ENCODE assay signal across 2 cellular contexts in genomic region chr4:8272472-8273428, GRCh38.
TF ChIP-seq lines count a peak whose summit lies in the region.

No MANE protein-coding gene starts in this region.

TF ChIP-seq in H1, 55 proteins besides CTCF, POLR2A, EP300 and RAD21 (continued from another document):
- TF ChIP-seq, protein P1, sequence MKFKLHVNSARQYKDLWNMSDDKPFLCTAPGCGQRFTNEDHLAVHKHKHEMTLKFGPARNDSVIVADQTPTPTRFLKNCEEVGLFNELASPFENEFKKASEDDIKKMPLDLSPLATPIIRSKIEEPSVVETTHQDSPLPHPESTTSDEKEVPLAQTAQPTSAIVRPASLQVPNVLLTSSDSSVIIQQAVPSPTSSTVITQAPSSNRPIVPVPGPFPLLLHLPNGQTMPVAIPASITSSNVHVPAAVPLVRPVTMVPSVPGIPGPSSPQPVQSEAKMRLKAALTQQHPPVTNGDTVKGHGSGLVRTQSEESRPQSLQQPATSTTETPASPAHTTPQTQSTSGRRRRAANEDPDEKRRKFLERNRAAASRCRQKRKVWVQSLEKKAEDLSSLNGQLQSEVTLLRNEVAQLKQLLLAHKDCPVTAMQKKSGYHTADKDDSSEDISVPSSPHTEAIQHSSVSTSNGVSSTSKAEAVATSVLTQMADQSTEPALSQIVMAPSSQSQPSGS (IDR thresholded peaks at IDR 0.05; ENCODE audit: low read length) = no peak
- no peak for TF ChIP-seq RNF2 (IDR thresholded peaks at IDR 0.05; ENCODE audit: borderline replicate concordance, low read depth, low read length, missing control alignments, poor library complexity, severe bottlenecking)
- no peak for TF ChIP-seq EZH2 (IDR thresholded peaks at IDR 0.05; ENCODE audit: low read depth, low read length, severe bottlenecking)
- no peak for TF ChIP-seq NRF1 (IDR thresholded peaks at IDR 0.05; ENCODE audit: low read depth, low read length)
- no peak for TF ChIP-seq SUZ12 (IDR thresholded peaks at IDR 0.05; ENCODE audit: low read length)
- no peak for TF ChIP-seq JUN (IDR thresholded peaks at IDR 0.05; ENCODE audit: low read depth, low read length)
- no peak for TF ChIP-seq SIN3A (conservative IDR thresholded peaks at IDR 0.05 in 1 of 2, IDR thresholded peaks at IDR 0.05 in 1 of 2; ENCODE audit: low read depth in 1 of 2, low read length in 2 of 2)
- no peak for TF ChIP-seq SP4 (IDR thresholded peaks at IDR 0.05; ENCODE audit: low read length)
- TF ChIP-seq, protein P2, sequence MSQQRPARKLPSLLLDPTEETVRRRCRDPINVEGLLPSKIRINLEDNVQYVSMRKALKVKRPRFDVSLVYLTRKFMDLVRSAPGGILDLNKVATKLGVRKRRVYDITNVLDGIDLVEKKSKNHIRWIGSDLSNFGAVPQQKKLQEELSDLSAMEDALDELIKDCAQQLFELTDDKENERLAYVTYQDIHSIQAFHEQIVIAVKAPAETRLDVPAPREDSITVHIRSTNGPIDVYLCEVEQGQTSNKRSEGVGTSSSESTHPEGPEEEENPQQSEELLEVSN (IDR thresholded peaks at IDR 0.05) = no peak

TF ChIP-seq in liver, 16 proteins besides CTCF, POLR2A, EP300 and RAD21 (continued from another document):
- TF ChIP-seq, protein P3, sequence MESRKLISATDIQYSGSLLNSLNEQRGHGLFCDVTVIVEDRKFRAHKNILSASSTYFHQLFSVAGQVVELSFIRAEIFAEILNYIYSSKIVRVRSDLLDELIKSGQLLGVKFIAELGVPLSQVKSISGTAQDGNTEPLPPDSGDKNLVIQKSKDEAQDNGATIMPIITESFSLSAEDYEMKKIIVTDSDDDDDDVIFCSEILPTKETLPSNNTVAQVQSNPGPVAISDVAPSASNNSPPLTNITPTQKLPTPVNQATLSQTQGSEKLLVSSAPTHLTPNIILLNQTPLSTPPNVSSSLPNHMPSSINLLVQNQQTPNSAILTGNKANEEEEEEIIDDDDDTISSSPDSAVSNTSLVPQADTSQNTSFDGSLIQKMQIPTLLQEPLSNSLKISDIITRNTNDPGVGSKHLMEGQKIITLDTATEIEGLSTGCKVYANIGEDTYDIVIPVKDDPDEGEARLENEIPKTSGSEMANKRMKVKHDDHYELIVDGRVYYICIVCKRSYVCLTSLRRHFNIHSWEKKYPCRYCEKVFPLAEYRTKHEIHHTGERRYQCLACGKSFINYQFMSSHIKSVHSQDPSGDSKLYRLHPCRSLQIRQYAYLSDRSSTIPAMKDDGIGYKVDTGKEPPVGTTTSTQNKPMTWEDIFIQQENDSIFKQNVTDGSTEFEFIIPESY (IDR thresholded peaks at IDR 0.05) = no peak
- TF ChIP-seq FOXA1 (IDR thresholded peaks at IDR 0.05) (no peak), YY1 (IDR thresholded peaks at IDR 0.05) (no peak), MAX (IDR thresholded peaks at IDR 0.05) (no peak), ATF3 (IDR thresholded peaks at IDR 0.05) (no peak), GABPA (IDR thresholded peaks at IDR 0.05 in 1 of 2, conservative IDR thresholded peaks at IDR 0.05 in 1 of 2) (no peak), TAF1 (conservative IDR thresholded peaks at IDR 0.05) (no peak), NR2F2 (IDR thresholded peaks at IDR 0.05) (peak; percentile 85), EGR1 (IDR thresholded peaks at IDR 0.05; ENCODE audit: low read depth in 2 of 2) (no peak)
- TF ChIP-seq, protein P4, sequence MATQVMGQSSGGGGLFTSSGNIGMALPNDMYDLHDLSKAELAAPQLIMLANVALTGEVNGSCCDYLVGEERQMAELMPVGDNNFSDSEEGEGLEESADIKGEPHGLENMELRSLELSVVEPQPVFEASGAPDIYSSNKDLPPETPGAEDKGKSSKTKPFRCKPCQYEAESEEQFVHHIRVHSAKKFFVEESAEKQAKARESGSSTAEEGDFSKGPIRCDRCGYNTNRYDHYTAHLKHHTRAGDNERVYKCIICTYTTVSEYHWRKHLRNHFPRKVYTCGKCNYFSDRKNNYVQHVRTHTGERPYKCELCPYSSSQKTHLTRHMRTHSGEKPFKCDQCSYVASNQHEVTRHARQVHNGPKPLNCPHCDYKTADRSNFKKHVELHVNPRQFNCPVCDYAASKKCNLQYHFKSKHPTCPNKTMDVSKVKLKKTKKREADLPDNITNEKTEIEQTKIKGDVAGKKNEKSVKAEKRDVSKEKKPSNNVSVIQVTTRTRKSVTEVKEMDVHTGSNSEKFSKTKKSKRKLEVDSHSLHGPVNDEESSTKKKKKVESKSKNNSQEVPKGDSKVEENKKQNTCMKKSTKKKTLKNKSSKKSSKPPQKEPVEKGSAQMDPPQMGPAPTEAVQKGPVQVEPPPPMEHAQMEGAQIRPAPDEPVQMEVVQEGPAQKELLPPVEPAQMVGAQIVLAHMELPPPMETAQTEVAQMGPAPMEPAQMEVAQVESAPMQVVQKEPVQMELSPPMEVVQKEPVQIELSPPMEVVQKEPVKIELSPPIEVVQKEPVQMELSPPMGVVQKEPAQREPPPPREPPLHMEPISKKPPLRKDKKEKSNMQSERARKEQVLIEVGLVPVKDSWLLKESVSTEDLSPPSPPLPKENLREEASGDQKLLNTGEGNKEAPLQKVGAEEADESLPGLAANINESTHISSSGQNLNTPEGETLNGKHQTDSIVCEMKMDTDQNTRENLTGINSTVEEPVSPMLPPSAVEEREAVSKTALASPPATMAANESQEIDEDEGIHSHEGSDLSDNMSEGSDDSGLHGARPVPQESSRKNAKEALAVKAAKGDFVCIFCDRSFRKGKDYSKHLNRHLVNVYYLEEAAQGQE (IDR thresholded peaks at IDR 0.05) = no peak
